ENCODE assay signal across 18 cellular contexts in genomic region chr21:14078746-14079375, GRCh38.
DNase-seq lines count a peak whose midpoint lies in the region; ATAC-seq and TF ChIP-seq lines count a peak whose summit lies in the region.
"Had no signal": no experiment of that assay in that cellular context is flagged by ENCODE, and none has a peak within 500 bp of the region (broad histone marks: within the 10 kb centered on the region; RNA-seq: fewer than 3 reads in every experiment).

No MANE protein-coding gene starts in this region.

- H3K36me3 ChIP-seq in GM23338 (ENCODE audit: insufficient read depth) = no peaks in the 10 kb centered on the region
- H3K36me3 ChIP-seq in colonic mucosa = no peaks in the 10 kb centered on the region
- H3K36me3 ChIP-seq in testis (ENCODE audit: low read depth, missing control alignments) = no peaks in the 10 kb centered on the region

- H3K79me2 ChIP-seq in GM23338 (replicated peaks; ENCODE audit: insufficient read depth) = no peaks in the 10 kb centered on the region

- no peaks in the 10 kb centered on the region for H3K27me3 Mint-ChIP-seq in activated T-cell treated with anti-CD3 and anti-CD28 coated beads, Interleukin-2, amount 50 U/mL, for 72 hours (ENCODE audit: low read depth)
- H3K27me3 Mint-ChIP-seq in activated T-cell treated with anti-CD3 and anti-CD28 coated beads, Interleukin-2, amount 50 U/mL, for 4 hours (ENCODE audit: low read depth) = no peaks in the 10 kb centered on the region
- peaks cover 8% of the 10 kb centered on the region for H3K27me3 Mint-ChIP-seq in GM23338 (ENCODE audit: insufficient read depth, low read depth, poor library complexity)
- no peaks in the 10 kb centered on the region for H3K27me3 Mint-ChIP-seq in type B pancreatic cell
- H3K27me3 Mint-ChIP-seq: CD4-positive, alpha-beta T cell had no signal

- no peak overlapping the region for H3K4me3 ChIP-seq in GM23338
- no peak overlapping the region for H3K4me3 ChIP-seq in colonic mucosa
- H3K4me3 ChIP-seq in testis = peak overlapping the region; percentile 21 to 29
- H3K4me3 ChIP-seq: BLaER1 treated with 17β-estradiol and CSF1 and Interleukin-3, amounts not matched to agents 10 nM and 100 nM had no signal

- intact Hi-C loops in colonic mucosa (cut with DNase I) (no loop called here), testis (cut with DNase I; ENCODE audit: low total_unique reads) (no loop called here)

- peak overlapping the region; percentile 58 for H3K27ac Mint-ChIP-seq in activated T-cell treated with anti-CD3 and anti-CD28 coated beads, Interleukin-2, amount 50 U/mL, for 72 hours
- no peak overlapping the region for H3K27ac Mint-ChIP-seq in GM23338
- no peak overlapping the region for H3K27ac Mint-ChIP-seq in type B pancreatic cell
- H3K27ac Mint-ChIP-seq: CD4-positive, alpha-beta T cell; CD8-positive, alpha-beta T cell had no signal

- WGBS in testis, 2 donors = 75 to 76% methylated on average over 34 to 40 of the region's 40 CpGs

- no peak for TF ChIP-seq POLR2A in testis (IDR thresholded peaks at IDR 0.05)

- H3K9me2 ChIP-seq in GM23338 (ENCODE audit: insufficient read depth) = no peaks in the 10 kb centered on the region

- DNase-seq in activated T-cell treated with anti-CD3 and anti-CD28 coated beads, Interleukin-2, amount 50 U/mL, for 72 hours = no peak
- no peak for DNase-seq in activated T-cell treated with anti-CD3 and anti-CD28 coated beads, Interleukin-2, amount 50 U/mL, for 4 hours
- no peak for DNase-seq in GM23338 (ENCODE audit: low spot score)
- DNase-seq in colonic mucosa = peak; percentile 14
- no peak for DNase-seq in testis
- DNase-seq in LoVo (ENCODE audit: low spot score) = no peak
- DNase-seq in RKO (ENCODE audit: low spot score) = no peak
- no peak for DNase-seq in type B pancreatic cell (ENCODE audit: extremely low spot score, unreplicated experiment)
- DNase-seq: 8988T; ACHN; Caco-2; Calu3; CD4-positive, alpha-beta T cell; CD8-positive, alpha-beta T cell; DMS79 treated with DMSO at 0.1 percent for 48 hours; GF-D8 had no signal

- no peak overlapping the region for H3K9ac ChIP-seq in colonic mucosa (ENCODE audit: low read depth in 2 of 2, low read length in 2 of 2)
- H3K9ac ChIP-seq: BLaER1 treated with 17β-estradiol and CSF1 and Interleukin-3, amounts not matched to agents 10 nM and 100 nM had no signal

- 0 out of 2 replicates have a peak overlapping the region, but pooled peaks have one; percentile 56 for H2AFZ ChIP-seq in GM23338

- H3K4me1 ChIP-seq in GM23338 (ENCODE audit: insufficient read depth) = no peaks in the 10 kb centered on the region
- H3K4me1 ChIP-seq in colonic mucosa = no peaks in the 10 kb centered on the region
- H3K4me1 ChIP-seq in testis = no peaks in the 10 kb centered on the region
- H3K4me1 ChIP-seq: BLaER1 treated with 17β-estradiol and CSF1 and Interleukin-3, amounts not matched to agents 10 nM and 100 nM; Caco-2 had no signal

- H3K27me3 ChIP-seq in GM23338 (ENCODE audit: insufficient read depth) = no peaks in the 10 kb centered on the region
- no peaks in the 10 kb centered on the region for H3K27me3 ChIP-seq in colonic mucosa
- H3K27me3 ChIP-seq in testis = no peaks in the 10 kb centered on the region
- H3K27me3 ChIP-seq: BLaER1 treated with 17β-estradiol and CSF1 and Interleukin-3, amounts not matched to agents 10 nM and 100 nM had no signal

- peaks cover 18% of the 10 kb centered on the region for H3K4me1 Mint-ChIP-seq in activated T-cell treated with anti-CD3 and anti-CD28 coated beads, Interleukin-2, amount 50 U/mL, for 72 hours (ENCODE audit: low read depth)
- no peaks in the 10 kb centered on the region for H3K4me1 Mint-ChIP-seq in activated T-cell treated with anti-CD3 and anti-CD28 coated beads, Interleukin-2, amount 50 U/mL, for 4 hours (ENCODE audit: low read depth)
- H3K4me1 Mint-ChIP-seq in GM23338 (peaks cover 15% of the 10 kb centered on the region), type B pancreatic cell (ENCODE audit: unreplicated experiment) (no peaks in the 10 kb centered on the region)

- no peak overlapping the region for H3K27ac ChIP-seq in GM23338 (ENCODE audit: low read depth)
- no peak overlapping the region for H3K27ac ChIP-seq in colonic mucosa
- no peak overlapping the region for H3K27ac ChIP-seq in testis
- H3K27ac ChIP-seq: BLaER1 treated with 17β-estradiol and CSF1 and Interleukin-3, amounts not matched to agents 10 nM and 100 nM; C4-2B had no signal

- no peaks in the 10 kb centered on the region for H3K9me3 ChIP-seq in colonic mucosa
- no peaks in the 10 kb centered on the region for H3K9me3 ChIP-seq in testis
- H3K9me3 ChIP-seq: Caco-2 had no signal

- no peak for ATAC-seq in activated T-cell treated with anti-CD3 and anti-CD28 coated beads, Interleukin-2, amount 50 U/mL, for 72 hours (replicated peaks in 1 of 2)
- ATAC-seq in activated T-cell treated with anti-CD3 and anti-CD28 coated beads, Interleukin-2, amount 50 U/mL, for 4 hours = no peak
- ATAC-seq in GM23338 = no peak
- ATAC-seq: CD8-positive, alpha-beta T cell had no signal

- no peaks in the 10 kb centered on the region for H4K20me1 ChIP-seq in GM23338 (replicated peaks; ENCODE audit: insufficient read depth)
- H4K20me1 ChIP-seq: BLaER1 treated with 17β-estradiol and CSF1 and Interleukin-3, amounts not matched to agents 10 nM and 100 nM had no signal

- no peak overlapping the region for H3K4me2 ChIP-seq in GM23338
- H3K4me2 ChIP-seq: BLaER1 treated with 17β-estradiol and CSF1 and Interleukin-3, amounts not matched to agents 10 nM and 100 nM had no signal

- no peak for TF ChIP-seq CTCF in GM23338 (conservative IDR thresholded peaks at IDR 0.05; ENCODE audit: low read depth in 2 of 2)
- no peak for TF ChIP-seq CTCF in colonic mucosa (IDR thresholded peaks at IDR 0.05)
- no peak for TF ChIP-seq CTCF in testis (IDR thresholded peaks at IDR 0.05)
- TF ChIP-seq CTCF in type B pancreatic cell (conservative IDR thresholded peaks at IDR 0.05) = no peak

- H3K9me3 Mint-ChIP-seq in activated T-cell treated with anti-CD3 and anti-CD28 coated beads, Interleukin-2, amount 50 U/mL, for 72 hours = peaks cover 4 to 14% of the 10 kb centered on the region in 2 donors
- peaks cover 25% of the 10 kb centered on the region for H3K9me3 Mint-ChIP-seq in activated T-cell treated with anti-CD3 and anti-CD28 coated beads, Interleukin-2, amount 50 U/mL, for 4 hours
- no peaks in the 10 kb centered on the region; the same call in 2 of the 3 replicates for H3K9me3 Mint-ChIP-seq in GM23338
- H3K9me3 Mint-ChIP-seq in type B pancreatic cell = peaks cover 5% of the 10 kb centered on the region

- H3F3A ChIP-seq in GM23338 (replicated peaks; ENCODE audit: low read depth) = no peaks in the 10 kb centered on the region

- H3K36me3 Mint-ChIP-seq in activated T-cell treated with anti-CD3 and anti-CD28 coated beads, Interleukin-2, amount 50 U/mL, for 72 hours (ENCODE audit: insufficient read depth in 2 of 2) = peaks cover 2 to 5% of the 10 kb centered on the region in 2 donors
- no peaks in the 10 kb centered on the region for H3K36me3 Mint-ChIP-seq in activated T-cell treated with anti-CD3 and anti-CD28 coated beads, Interleukin-2, amount 50 U/mL, for 4 hours (ENCODE audit: insufficient read depth)
- H3K36me3 Mint-ChIP-seq in GM23338 (ENCODE audit: low read depth) (no peaks in the 10 kb centered on the region), type B pancreatic cell (peaks cover 3% of the 10 kb centered on the region)
- H3K36me3 Mint-ChIP-seq: CD8-positive, alpha-beta T cell had no signal

- H3K4me3 Mint-ChIP-seq in activated T-cell treated with anti-CD3 and anti-CD28 coated beads, Interleukin-2, amount 50 U/mL, for 72 hours = no peak overlapping the region
- H3K4me3 Mint-ChIP-seq in activated T-cell treated with anti-CD3 and anti-CD28 coated beads, Interleukin-2, amount 50 U/mL, for 4 hours = no peak overlapping the region
- H3K4me3 Mint-ChIP-seq in GM23338 (no peak overlapping the region), type B pancreatic cell (no peak overlapping the region)
- H3K4me3 Mint-ChIP-seq: CD4-positive, alpha-beta T cell; CD8-positive, alpha-beta T cell had no signal

Comparison
In these comparisons a context has a peak if more than half of its experiments do, and no peak if none do; other contexts are left out.
1. H3K4me3 ChIP-seq: peak in testis (2 of 2); none in GM23338 (single experiment) and colonic mucosa (single experiment).